ENCODE assay signal across 9 cellular contexts in genomic region chr13:91369432-91369831, GRCh38. TPM values are rescaled to one million over a fixed set of nuclear protein-coding genes. Genes with fewer than 3 reads are reported as not detected.
DNase-seq lines count a peak whose midpoint lies in the region; ATAC-seq and TF ChIP-seq lines count a peak whose summit lies in the region.
"Had no signal": no experiment of that assay in that cellular context is flagged by ENCODE, and none has a peak within 500 bp of the region (broad histone marks: within the 10 kb centered on the region; RNA-seq: fewer than 3 reads in every experiment).

No MANE protein-coding gene starts in this region.

- H3K9me3 ChIP-seq in hepatocyte (ENCODE audit: low read depth) (no peaks in the 10 kb centered on the region), right atrium auricular region (no peaks in the 10 kb centered on the region)

- no peak overlapping the region for H2AFZ ChIP-seq in hepatocyte

- H4K20me1 ChIP-seq in hepatocyte (ENCODE audit: insufficient read depth, poor library complexity, severe bottlenecking), result no peaks in the 10 kb centered on the region

- no peaks in the 10 kb centered on the region for H3K4me1 ChIP-seq in hepatocyte (ENCODE audit: insufficient read depth)
- no peaks in the 10 kb centered on the region for H3K4me1 ChIP-seq in right atrium auricular region

- no peaks in the 10 kb centered on the region for H3K9me2 ChIP-seq in hepatocyte (replicated peaks; ENCODE audit: insufficient read depth)

- 71% methylated on average over 3 of the region's 3 CpGs for WGBS in hepatocyte (ENCODE audit: low lambda C conversion rate, missing lambda C conversion rate)

- H3K4me2 ChIP-seq in hepatocyte, result no peak overlapping the region

- H3K79me2 ChIP-seq in hepatocyte, result no peaks in the 10 kb centered on the region

- DNase-seq in activated T-cell treated with anti-CD3 and anti-CD28 coated beads for 48 hours (ENCODE audit: low read depth), result peak; percentile 21
- DNase-seq in activated T-cell treated with anti-CD3 and anti-CD28 coated beads for 4 hours, result no peak
- peak; percentile 53 for DNase-seq in astrocyte of the cerebellum (ENCODE audit: low read depth)
- DNase-seq in stimulated activated CD4-positive, alpha-beta T cell treated with anti-CD3 and anti-CD28 coated beads, Interleukin-4, amount 100 ng/mL, for 24 hours, result peak; percentile 42
- no peak for DNase-seq in hepatocyte (ENCODE audit: low spot score)
- no peak for DNase-seq in right atrium auricular region (ENCODE audit: low spot score)
- DNase-seq: cortex of kidney had no signal

- in situ Hi-C loops in astrocyte of the cerebellum (cut with HindIII; ENCODE audit: low sequenced_read_pairs), result no loop called here

- ATAC-seq in HG03432 (IDR thresholded peaks at IDR 0.05; ENCODE audit: unreplicated experiment), result peak; percentile 52
- no peak for ATAC-seq in GM19324 (IDR thresholded peaks at IDR 0.05; ENCODE audit: low FRiP score, unreplicated experiment)

- no peak for TF ChIP-seq CTCF in astrocyte of the cerebellum (IDR thresholded peaks at IDR 0.05; ENCODE audit: low read depth, low read length, missing control alignments)
- no peak for TF ChIP-seq CTCF in hepatocyte (IDR thresholded peaks at IDR 0.05; ENCODE audit: poor library complexity)
- no peak for TF ChIP-seq CTCF in right atrium auricular region (IDR thresholded peaks at IDR 0.05)

- H3K27me3 ChIP-seq in hepatocyte, result no peaks in the 10 kb centered on the region
- no peaks in the 10 kb centered on the region for H3K27me3 ChIP-seq in right atrium auricular region

- no peak overlapping the region for H3K27ac ChIP-seq in hepatocyte
- no peak overlapping the region for H3K27ac ChIP-seq in right atrium auricular region

- no peak overlapping the region for H3K4me3 ChIP-seq in astrocyte of the cerebellum (ENCODE audit: low read depth, low read length)
- H3K4me3 ChIP-seq in hepatocyte, result no peak overlapping the region
- H3K4me3 ChIP-seq in right atrium auricular region, result no peak overlapping the region

- H3K36me3 ChIP-seq in hepatocyte (replicated peaks; ENCODE audit: insufficient read depth, low read depth) (no peaks in the 10 kb centered on the region), right atrium auricular region (no peaks in the 10 kb centered on the region)

RNA-seq across cellular contexts. Expression of gene MIR17HG, which starts 21.9 kb away (rescaled TPM):
- total RNA-seq in hepatocyte (6.6 and 8.4 TPM in 2 replicates), right atrium auricular region (under 1 TPM in 1 of 2 donors, not detected in 1; 0.20 TPM)
- polyA plus RNA-seq in hepatocyte, result 1.7 and 2.6 TPM in 2 replicates

RNA-seq across cellular contexts. Expression of gene GPC5, which starts 29.0 kb away (rescaled TPM):
- total RNA-seq in hepatocyte (5.4 and 8.7 TPM in 2 replicates), right atrium auricular region (1 to 10 TPM in 1 of 2 donors, under 1 TPM in 1; 0.83 to 1.3 TPM)
- polyA plus RNA-seq in hepatocyte, result 3.9 and 4.7 TPM in 2 replicates

Comparison
In these comparisons a context has a peak if more than half of its experiments do, and no peak if none do; other contexts are left out.
1. DNase-seq: peak in activated T-cell treated with anti-CD3 and anti-CD28 coated beads for 48 hours (single experiment), astrocyte of the cerebellum (single experiment) and stimulated activated CD4-positive, alpha-beta T cell treated with anti-CD3 and anti-CD28 coated beads, Interleukin-4, amount 100 ng/mL, for 24 hours (single experiment); none in activated T-cell treated with anti-CD3 and anti-CD28 coated beads for 4 hours (single experiment), hepatocyte (single experiment) and right atrium auricular region (single experiment).